31 cellular contexts compared by ENCODE assay signal in genomic region chr7:20827172-20827571, GRCh38. TPM values are rescaled to one million over a fixed set of nuclear protein-coding genes. Genes with fewer than 3 reads are reported as not detected.
A peak's percentile ranks its signal among the peaks of the same experiment; 100 is the strongest.
DNase-seq lines count a peak whose midpoint lies in the region; ATAC-seq, FAIRE-seq and TF ChIP-seq lines count a peak whose summit lies in the region.
"Had no signal": no experiment of that assay in that cellular context is flagged by ENCODE, and none has a peak within 500 bp of the region (broad histone marks: within the 10 kb centered on the region; RNA-seq: fewer than 3 reads in every experiment).

No MANE protein-coding gene starts in this region.

- BruUV-seq in PC-9 (replicated peaks; lab: Mats Ljungman, UMichigan): no TSS peak
- BruUV-seq in K562 (replicated peaks; lab: Mats Ljungman, UMichigan): no TSS peak

- 16% methylated on average over 9 of the region's 9 CpGs for WGBS in K562 (ENCODE audit: insufficient coverage, low coverage, missing lambda C conversion rate)

- H4K20me1 ChIP-seq in PC-9 (ENCODE audit: insufficient read depth) (no peaks in the 10 kb centered on the region; the same call in 1 of the 2 replicates), K562 (replicated peaks; ENCODE audit: control insufficient read depth, insufficient read depth, low read length) (no peaks in the 10 kb centered on the region), neural progenitor cell (ENCODE audit: low read depth) (no peaks in the 10 kb centered on the region)
- H4K20me1 ChIP-seq: BLaER1 had no signal

- H3K9ac ChIP-seq in HUES48 (ENCODE audit: low read depth, low read length): no peak overlapping the region
- H3K9ac ChIP-seq in K562 (ENCODE audit: insufficient read depth in 1 of 2, low read depth in 2 of 2, low read length in 2 of 2): no peak overlapping the region
- H3K9ac ChIP-seq in neural progenitor cell: no peak overlapping the region
- H3K9ac ChIP-seq: BLaER1 had no signal

- FAIRE-seq in K562 (lab: Jason Lieb, UNC): peak; percentile 29
- FAIRE-seq: A204.1, GM12891, GM19239 had no signal

- H3K9me1 ChIP-seq in K562 (ENCODE audit: control insufficient read depth, insufficient read depth, low read length): no peaks in the 10 kb centered on the region

- no peaks in the 10 kb centered on the region for H3K9me3 ChIP-seq in HUES48 (ENCODE audit: control insufficient read depth, insufficient read depth, low read length)
- no peaks in the 10 kb centered on the region for H3K9me3 ChIP-seq in PC-9 (ENCODE audit: insufficient read depth, low read depth)
- H3K9me3 ChIP-seq in K562 (replicated peaks; ENCODE audit: control insufficient read depth, insufficient read depth, low read depth, low read length): no peaks in the 10 kb centered on the region
- H3K9me3 ChIP-seq in neural progenitor cell (ENCODE audit: low read depth): no peaks in the 10 kb centered on the region
- H3K9me3 ChIP-seq: BE2C, BLaER1 had no signal

- no peaks in the 10 kb centered on the region for H3F3A ChIP-seq in PC-9 (ENCODE audit: insufficient read depth, low read depth)
- H3F3A ChIP-seq in neural progenitor cell (ENCODE audit: low read depth): peaks cover 29% of the 10 kb centered on the region

- H3K36me3 Mint-ChIP-seq in neural progenitor cell: no peaks in the 10 kb centered on the region
- H3K36me3 Mint-ChIP-seq: CD14-positive monocyte; CD4-positive, alpha-beta memory T cell; CD4-positive, CD25-positive, alpha-beta regulatory T cell; CD8-positive, alpha-beta memory T cell had no signal

- H3K27ac ChIP-seq in HUES48 (ENCODE audit: low read depth, low read length): peak overlapping the region; percentile 74
- H3K27ac ChIP-seq in PC-9: no peak overlapping the region
- H3K27ac ChIP-seq in K562 (ENCODE audit: extremely low read depth, low read depth, low read length): no peak overlapping the region
- peak overlapping the region; percentile 95 for H3K27ac ChIP-seq in neural progenitor cell
- H3K27ac ChIP-seq: BLaER1 had no signal

- H3K4me1 Mint-ChIP-seq in neural progenitor cell: peaks cover 47% of the 10 kb centered on the region
- H3K4me1 Mint-ChIP-seq: CD14-positive monocyte; CD4-positive, alpha-beta memory T cell; CD4-positive, CD25-positive, alpha-beta regulatory T cell; CD8-positive, alpha-beta memory T cell had no signal

- TF ChIP-seq RAD21 in K562 (CRISPR knock-in tag; conservative IDR thresholded peaks at IDR 0.05 in 1 of 2, IDR thresholded peaks at IDR 0.05 in 1 of 2): no peak

- no peaks in the 10 kb centered on the region for H3K9me2 ChIP-seq in PC-9 (ENCODE audit: insufficient read depth)

- peak overlapping the region; percentile 25 for H3K4me3 Mint-ChIP-seq in neural progenitor cell
- H3K4me3 Mint-ChIP-seq: CD14-positive monocyte; CD4-positive, alpha-beta memory T cell; CD4-positive, CD25-positive, alpha-beta regulatory T cell; CD8-positive, alpha-beta memory T cell had no signal

- CTCF ChIA-PET in PC-9 (lab: Charles Lee): no interaction called here
- CTCF ChIA-PET in K562 (lab: Yijun Ruan, JAX; ENCODE audit: low intra/inter-chr PET ratio): no interaction called here

- H3K4me2 ChIP-seq in PC-9: peak overlapping the region; percentile 32
- H3K4me2 ChIP-seq in K562 (ENCODE audit: insufficient read depth, low read length): no peak overlapping the region
- peak overlapping the region; percentile 73 for H3K4me2 ChIP-seq in neural progenitor cell
- H3K4me2 ChIP-seq: BLaER1 had no signal

- ATAC-seq in K562: peak; percentile 51; the same call in 1 of the 3 replicates
- no peak for ATAC-seq in left ventricle myocardium superior
- ATAC-seq in activated CD4-positive, CD25-positive, alpha-beta regulatory T cell treated with anti-CD3 and anti-CD28 coated beads, Interleukin-2, amount 50 U/mL, for 24 hours: no peak

- H3K4me1 ChIP-seq in HUES48 (ENCODE audit: control insufficient read depth, insufficient read depth, low read length) (peaks cover 31% of the 10 kb centered on the region), PC-9 (replicated peaks; ENCODE audit: insufficient read depth) (no peaks in the 10 kb centered on the region), K562 (replicated peaks in 1 of 2; ENCODE audit: control insufficient read depth in 2 of 2, insufficient read depth in 2 of 2, low read length in 2 of 2) (no peaks in the 10 kb centered on the region), neural progenitor cell (peaks cover 55% of the 10 kb centered on the region)
- H3K4me1 ChIP-seq: BE2C, BLaER1 had no signal

- no peak for DNase-seq in PC-9
- no peak for DNase-seq in K562 (ENCODE audit: extremely low read depth in 1 of 4, low spot score in 3 of 4)
- no peak for DNase-seq in neural progenitor cell (ENCODE audit: low spot score)
- DNase-seq in left ventricle myocardium superior: no peak
- DNase-seq in effector CD4-positive, alpha-beta T cell: no peak
- DNase-seq in hippocampal formation (lab: John Stamatoyannopoulos, UW): no peak
- DNase-seq: 8988T; ACHN; BE2C; C1 segment of cervical spinal cord; CD4-positive, alpha-beta memory T cell; CD4-positive, CD25-positive, alpha-beta regulatory T cell; CD8-positive, alpha-beta memory T cell; COR-L47; DMS 273 treated with DMSO at 0.1 percent for 48 hours; DMS153; DMS53; DMS79; DND-41; EL; GDM1 had no signal

- H3K36me3 ChIP-seq in HUES48 (ENCODE audit: control insufficient read depth, insufficient read depth, low read length) (no peaks in the 10 kb centered on the region), PC-9 (ENCODE audit: low read depth) (no peaks in the 10 kb centered on the region), K562 (ENCODE audit: control insufficient read depth, insufficient read depth, low read length) (no peaks in the 10 kb centered on the region), neural progenitor cell (no peaks in the 10 kb centered on the region)
- H3K36me3 ChIP-seq: BE2C, BLaER1 had no signal

- peak overlapping the region; percentile 28; the same call in 1 of the 2 replicates for H2AFZ ChIP-seq in PC-9
- H2AFZ ChIP-seq in K562 (ENCODE audit: low read depth, low read length): peak overlapping the region; percentile 6
- no peak overlapping the region for H2AFZ ChIP-seq in neural progenitor cell (replicated peaks)

- peaks cover 4% of the 10 kb centered on the region for H3K27me3 Mint-ChIP-seq in neural progenitor cell (ENCODE audit: insufficient read depth, low read depth)

- POLR2A ChIA-PET in PC-9 (lab: Charles Lee; ENCODE audit: unreplicated experiment): no interaction called here
- POLR2A ChIA-PET in K562 (lab: Yijun Ruan, JAX): interaction anchor here (0.6 to 2.2 kb wide), 2 partner anchors 9 to 10 kb away, joined by 3 to 5 read pairs; no protein-coding TSS in a partner anchor

- TF ChIP-seq CTCF in PC-9 (conservative IDR thresholded peaks at IDR 0.05) (no peak), K562 (IDR thresholded peaks at IDR 0.05 in 2 of 3, conservative IDR thresholded peaks at IDR 0.05 in 1 of 3; ENCODE audit: insufficient read depth in 2 of 3, low read depth in 1 of 3, low read length in 3 of 3) (no peak), neural progenitor cell (IDR thresholded peaks at IDR 0.05) (no peak)

- H3K9me3 Mint-ChIP-seq in neural progenitor cell: no peaks in the 10 kb centered on the region

- H3K79me2 ChIP-seq in PC-9 (ENCODE audit: low read depth): no peaks in the 10 kb centered on the region
- no peaks in the 10 kb centered on the region for H3K79me2 ChIP-seq in K562 (ENCODE audit: control insufficient read depth, insufficient read depth, low read length)
- no peaks in the 10 kb centered on the region for H3K79me2 ChIP-seq in neural progenitor cell (ENCODE audit: low read depth)

- H3K4me3 ChIP-seq in HUES48 (ENCODE audit: low read depth, low read length) (no peak overlapping the region), PC-9 (no peak overlapping the region), K562 (no peak overlapping the region), neural progenitor cell (peak overlapping the region; percentile 14)
- H3K4me3 ChIP-seq: BLaER1 had no signal

- no peak for TF ChIP-seq EP300 in K562 (IDR thresholded peaks at IDR 0.05; ENCODE audit: low read length)

- in situ Hi-C loops in K562 (cut with MboI): no loop called here

- H3K27ac Mint-ChIP-seq in neural progenitor cell: peak overlapping the region; percentile 67
- H3K27ac Mint-ChIP-seq: CD14-positive monocyte; CD4-positive, alpha-beta memory T cell; CD4-positive, CD25-positive, alpha-beta regulatory T cell; CD8-positive, alpha-beta memory T cell had no signal

- H3K27me3 ChIP-seq in HUES48 (ENCODE audit: control insufficient read depth, insufficient read depth, low read length): no peaks in the 10 kb centered on the region
- H3K27me3 ChIP-seq in PC-9 (ENCODE audit: insufficient read depth, low read depth): no peaks in the 10 kb centered on the region
- H3K27me3 ChIP-seq in K562 (ENCODE audit: control insufficient read depth in 2 of 2, insufficient read depth in 2 of 2, low read length in 2 of 2): no peaks in the 10 kb centered on the region; a peak in 2 of 5 replicates
- no peaks in the 10 kb centered on the region for H3K27me3 ChIP-seq in neural progenitor cell
- H3K27me3 ChIP-seq: BE2C, BLaER1 had no signal

- intact Hi-C loops in PC-9 (cut with micrococcal nuclease; ENCODE audit: unreplicated experiment) (no loop called here), K562 (cut with micrococcal nuclease) (loop anchor here (5.0 kb wide), 1 partner anchor 35 kb away; no protein-coding TSS in a partner anchor), left ventricle myocardium superior (cut with micrococcal nuclease) (no loop called here)

- TF ChIP-seq POLR2A in K562 (conservative IDR thresholded peaks at IDR 0.05): no peak

TF ChIP-seq in K562, 482 proteins besides CTCF, POLR2A, EP300 and RAD21 (continues in another document):
- TF ChIP-seq CBX3 (IDR thresholded peaks at IDR 0.05; ENCODE audit: borderline replicate concordance in 1 of 2, low read length in 2 of 2): no peak

RNA-seq across cellular contexts. Expression of gene SP8, which starts 40.5 kb away (rescaled TPM):
- total RNA-seq in PC-9 (2021) (not detected in 2 replicates), K562 (2014; rRNA removed) (0.16 and 0.73 TPM in 2 replicates), K562 (2014; rRNA removed; fragmentation: Illumina TruSeq; extraction: Trizol) (0.13 and 0.15 TPM in 2 replicates), K562 (2015; rRNA removed; fragmentation: Illumina TruSeq; extraction: Trizol) (0.14 and 0.15 TPM in 2 replicates), K562 (2021) (1.0 and 1.2 TPM in 2 replicates), neural progenitor cell (ENCODE audit: low replicate concordance) (19.8 and 60.7 TPM in 2 replicates), left ventricle myocardium superior (not detected)
- 0.53 and 0.62 TPM in 2 replicates for total RNA-seq in K562 (2011; cell fraction: chromatin; rRNA removed; ENCODE audit: low replicate concordance)
- 0.53 and 0.83 TPM in 2 replicates for total RNA-seq in K562 (2011; cell fraction: nucleolus; rRNA removed)
- total RNA-seq in K562 (2011; cell fraction: nucleoplasm; rRNA removed): 0.59 and 0.76 TPM in 2 replicates
- polyA plus RNA-seq in K562 (2011; rRNA removed) (0.23 and 0.35 TPM in 2 replicates), K562 (2014; fragmentation: Illumina TruSeq; extraction: Trizol) (0.18 and 0.19 TPM in 2 replicates), K562 (2014; fragmentation: Nextera tagmentation; extraction: Ambion mirVana) (under 1 TPM; 0.04 to 0.06 TPM), K562 (2014; rRNA removed) (0.09 and 0.23 TPM in 2 replicates)
- 0.22 and 1.8 TPM in 2 replicates for polyA plus RNA-seq in K562 (2011; cell fraction: cytosol; rRNA removed)
- 0.37 and 1.5 TPM in 2 replicates for polyA plus RNA-seq in K562 (2011; cell fraction: nucleus; rRNA removed)
- polyA plus RNA-seq in K562 (2012): 0.27 and 0.30 TPM in 2 replicates
- polyA minus RNA-seq in K562 (2011; rRNA and poly(A)+ RNA removed): 0.12 and 0.56 TPM in 2 replicates
- polyA minus RNA-seq in K562 (2011; cell fraction: cytosol; rRNA and poly(A)+ RNA removed): 0.86 TPM in 1 of 2 replicates, not detected in the other
- polyA minus RNA-seq in K562 (2011; cell fraction: nucleus; rRNA and poly(A)+ RNA removed): 0.89 and 2.0 TPM in 2 replicates
- total RNA-seq: A673; CD4-positive, alpha-beta memory T cell; CD4-positive, CD25-positive, alpha-beta regulatory T cell; CD8-positive, alpha-beta memory T cell; G401 had no signal
- polyA plus RNA-seq: AG04450; CD14-positive monocyte; CD4-positive, alpha-beta memory T cell; CD4-positive, CD25-positive, alpha-beta regulatory T cell; CD8-positive, alpha-beta memory T cell had no signal

Comparison
In these comparisons a context has a peak if more than half of its experiments do, and no peak if none do; other contexts are left out.
1. H3K27ac ChIP-seq: peak in HUES48 (single experiment) and neural progenitor cell (single experiment); none in PC-9 (single experiment) and K562 (single experiment).